Comparison of ENCODE assay signal across 10 cellular contexts in the genomic region with DNA sequence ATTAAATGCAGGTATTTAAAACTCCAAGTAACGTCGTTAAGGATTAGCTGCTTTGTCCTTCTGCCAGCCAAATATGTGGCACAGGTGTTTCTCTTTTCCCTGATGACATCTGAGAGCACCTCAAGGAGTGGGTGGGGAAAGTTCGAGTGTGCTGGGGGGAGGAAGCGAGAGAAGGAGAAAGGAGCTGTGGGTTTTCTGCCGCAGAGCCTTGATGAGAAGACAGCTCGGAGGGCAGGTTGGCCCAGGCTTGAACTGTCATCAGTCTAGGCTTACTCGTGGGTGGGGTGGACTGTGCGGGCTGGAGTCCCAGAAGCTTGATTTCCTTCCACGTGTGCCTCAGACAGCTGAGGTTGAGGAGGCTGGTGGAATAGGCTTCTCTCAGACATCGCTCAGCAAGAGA. TPM values are rescaled to one million over a fixed set of nuclear protein-coding genes. Genes with fewer than 3 reads are reported as not detected.
DNase-seq lines count a peak whose midpoint lies in the region; ATAC-seq, FAIRE-seq and TF ChIP-seq lines count a peak whose summit lies in the region.
"Had no signal": no experiment of that assay in that cellular context is flagged by ENCODE, and none has a peak within 500 bp of the region (broad histone marks: within the 10 kb centered on the region; RNA-seq: fewer than 3 reads in every experiment).

No MANE protein-coding gene starts in this region.

- H3K4me3 Mint-ChIP-seq in CD8-positive, alpha-beta memory T cell, result peak overlapping the region; percentile 62 to 82 (median 72)
- peak overlapping the region; percentile 26 for H3K4me3 Mint-ChIP-seq in activated T-helper 2 cell treated with anti-CD3 and anti-CD28 coated beads, Interferon-gamma antibody, Interleukin-2, Interleukin-4, amounts not matched to agents 10 μg/mL and 5 μg/mL and 100 μg/mL, durations not matched to agents 14 hours and 24 hours and 36 hours (ENCODE audit: low read depth)
- H3K4me3 Mint-ChIP-seq: dendritic cell treated with granulocyte-macrophage colony-stimulating factor and Interleukin-4, amounts not matched to agents 40 ng/mL and 50 ng/mL, for 4 days had no signal

- H3K27me3 Mint-ChIP-seq in CD8-positive, alpha-beta memory T cell, result no peaks in the 10 kb centered on the region
- no peaks in the 10 kb centered on the region for H3K27me3 Mint-ChIP-seq in activated T-helper 2 cell treated with anti-CD3 and anti-CD28 coated beads, Interferon-gamma antibody, Interleukin-2, Interleukin-4, amounts not matched to agents 10 μg/mL and 5 μg/mL and 100 μg/mL, durations not matched to agents 14 hours and 24 hours and 36 hours (ENCODE audit: low read depth)
- H3K27me3 Mint-ChIP-seq: dendritic cell treated with granulocyte-macrophage colony-stimulating factor and Interleukin-4, amounts not matched to agents 40 ng/mL and 50 ng/mL, for 4 days had no signal

- no peak overlapping the region for H3K27ac ChIP-seq in CD8-positive, alpha-beta memory T cell (ENCODE audit: low read depth, low read length)
- peak overlapping the region in 3 of 4 donors; percentile 64 to 84 (median 74) for H3K27ac ChIP-seq in pancreas
- no peak overlapping the region for H3K27ac ChIP-seq in SK-N-SH (ENCODE audit: low read depth in 2 of 2, low read length in 1 of 2)

- no peak overlapping the region for H2AFZ ChIP-seq in SK-N-SH (ENCODE audit: low read depth)

- ATAC-seq in GM21381 (IDR thresholded peaks at IDR 0.05; ENCODE audit: unreplicated experiment), result peak; percentile 57
- ATAC-seq in pancreas, result peak in 1 of 4 donors; percentile 6
- no peak for ATAC-seq in left cardiac atrium

- peaks cover 23% of the 10 kb centered on the region for H3K36me3 ChIP-seq in CD8-positive, alpha-beta memory T cell (ENCODE audit: insufficient read depth, low read length)
- H3K36me3 ChIP-seq in pancreas (no peaks in the 10 kb centered on the region), SK-N-SH (replicated peaks in 1 of 2; ENCODE audit: control insufficient read depth in 1 of 2, insufficient read depth in 2 of 2, low read length in 1 of 2) (no peaks in the 10 kb centered on the region)

- no peaks in the 10 kb centered on the region for H4K20me1 ChIP-seq in SK-N-SH (ENCODE audit: insufficient read depth)

- intact Hi-C loops in activated T-helper 2 cell treated with anti-CD3 and anti-CD28 coated beads, Interferon-gamma antibody, Interleukin-2, Interleukin-4, amounts not matched to agents 10 μg/mL and 5 μg/mL and 100 μg/mL, durations not matched to agents 14 hours and 24 hours and 36 hours (cut with micrococcal nuclease), result loop anchor here (1.0 to 10.0 kb wide), 2 partner anchors 14 to 1597 kb away; a partner anchor contains a TSS
- intact Hi-C loops in pancreas (cut with DNase I) (no loop called here), left cardiac atrium (cut with DNase I) (loop anchor here in 1 of 2 donors (5.0 kb wide), 1 partner anchor 104 kb away; no protein-coding TSS in a partner anchor)

- no peaks in the 10 kb centered on the region for H3K27me3 ChIP-seq in CD8-positive, alpha-beta memory T cell (ENCODE audit: insufficient read depth, low read length, poor library complexity, severe bottlenecking)
- no peaks in the 10 kb centered on the region for H3K27me3 ChIP-seq in pancreas
- no peaks in the 10 kb centered on the region for H3K27me3 ChIP-seq in SK-N-SH (ENCODE audit: insufficient read depth)

- H3K79me2 ChIP-seq in SK-N-SH (ENCODE audit: insufficient read depth), result no peaks in the 10 kb centered on the region

- no peak for TF ChIP-seq EP300 in SK-N-SH (IDR thresholded peaks at IDR 0.05; ENCODE audit: borderline replicate concordance in 1 of 2, low read depth in 1 of 2, low read length in 1 of 2)

- H3K9me3 ChIP-seq in CD8-positive, alpha-beta memory T cell (ENCODE audit: low read length), result no peaks in the 10 kb centered on the region
- no peaks in the 10 kb centered on the region for H3K9me3 ChIP-seq in pancreas
- H3K9me3 ChIP-seq in SK-N-SH, result no peaks in the 10 kb centered on the region

- no peak for FAIRE-seq in pancreas (lab: Jason Lieb, UNC)
- FAIRE-seq: G401.6 had no signal

- no peak overlapping the region for H3K4me2 ChIP-seq in SK-N-SH

- no peak overlapping the region for H3K9ac ChIP-seq in SK-N-SH

- H3K9me2 ChIP-seq in SK-N-SH, result no peaks in the 10 kb centered on the region

- peaks cover 3 to 40% (median 12%) of the 10 kb centered on the region in 3 donors for H3K36me3 Mint-ChIP-seq in CD8-positive, alpha-beta memory T cell
- H3K36me3 Mint-ChIP-seq in activated T-helper 2 cell treated with anti-CD3 and anti-CD28 coated beads, Interferon-gamma antibody, Interleukin-2, Interleukin-4, amounts not matched to agents 10 μg/mL and 5 μg/mL and 100 μg/mL, durations not matched to agents 14 hours and 24 hours and 36 hours (ENCODE audit: low read depth), result peaks cover 35% of the 10 kb centered on the region

- TF ChIP-seq CTCF in pancreas (IDR thresholded peaks at IDR 0.05) (no peak), SK-N-SH (IDR thresholded peaks at IDR 0.05) (no peak)

- CTCF ChIA-PET in CD8-positive, alpha-beta memory T cell (lab: Charles Lee), result interaction anchor here (0.9 to 3.2 kb wide), 6 partner anchors 10 to 28 kb away, joined by 3 to 17 read pairs (median 4); a partner anchor contains a TSS
- CTCF ChIA-PET in SK-N-SH (lab: Yijun Ruan, JAX), result interaction anchor here (0.7 to 1.5 kb wide), 3 partner anchors 15 to 359 kb away, joined by 3 to 4 read pairs (median 3); no protein-coding TSS in a partner anchor

- H3F3A ChIP-seq in SK-N-SH (replicated peaks; ENCODE audit: insufficient read depth), result peaks cover 19% of the 10 kb centered on the region

- no peak for TF ChIP-seq RAD21 in SK-N-SH (IDR thresholded peaks at IDR 0.05; ENCODE audit: low read length)

- H3K27ac Mint-ChIP-seq in CD8-positive, alpha-beta memory T cell, result peak overlapping the region; percentile 79 to 97 (median 94)
- peak overlapping the region; percentile 65 for H3K27ac Mint-ChIP-seq in activated T-helper 2 cell treated with anti-CD3 and anti-CD28 coated beads, Interferon-gamma antibody, Interleukin-2, Interleukin-4, amounts not matched to agents 10 μg/mL and 5 μg/mL and 100 μg/mL, durations not matched to agents 14 hours and 24 hours and 36 hours

- WGBS in pancreas, 2 donors, result 43 to 51% methylated on average over 10 of the region's 10 CpGs
- WGBS in SK-N-SH (ENCODE audit: low lambda C conversion rate), result 95% methylated on average over 10 of the region's 10 CpGs

- H3K4me3 ChIP-seq in CD8-positive, alpha-beta memory T cell (ENCODE audit: low read length), result no peak overlapping the region
- no peak overlapping the region for H3K4me3 ChIP-seq in pancreas
- H3K4me3 ChIP-seq in SK-N-SH (ENCODE audit: low read depth in 2 of 2, low read length in 1 of 2), result no peak overlapping the region

- DNase-seq in CD8-positive, alpha-beta memory T cell, result peak; percentile 59 to 82 (median 71)
- DNase-seq in NCI-H2029 treated with DMSO at 0.1 percent for 48 hours (lab: John Stamatoyannopoulos, UW), result peak; percentile 42
- peak; percentile 61 for DNase-seq in activated T-helper 2 cell treated with anti-CD3 and anti-CD28 coated beads, Interferon-gamma antibody, Interleukin-2, Interleukin-4, amounts not matched to agents 10 μg/mL and 5 μg/mL and 100 μg/mL, durations not matched to agents 14 hours and 24 hours and 36 hours (ENCODE audit: low spot score)
- DNase-seq in pancreas, result no peak
- DNase-seq in left cardiac atrium, result no peak
- DNase-seq in SK-N-SH, result no peak
- DNase-seq in NCI-H1105 (lab: John Stamatoyannopoulos, UW), result no peak

- peaks cover 92 to 98% (median 96%) of the 10 kb centered on the region in 3 donors for H3K4me1 Mint-ChIP-seq in CD8-positive, alpha-beta memory T cell
- peaks cover 75% of the 10 kb centered on the region for H3K4me1 Mint-ChIP-seq in activated T-helper 2 cell treated with anti-CD3 and anti-CD28 coated beads, Interferon-gamma antibody, Interleukin-2, Interleukin-4, amounts not matched to agents 10 μg/mL and 5 μg/mL and 100 μg/mL, durations not matched to agents 14 hours and 24 hours and 36 hours (ENCODE audit: low read depth)

- POLR2A ChIA-PET in CD8-positive, alpha-beta memory T cell (lab: Charles Lee), result interaction anchor here (0.8 to 1.2 kb wide), 3 partner anchors 13 to 17 kb away, joined by 3 to 6 read pairs (median 4); a partner anchor contains a TSS
- POLR2A ChIA-PET in SK-N-SH (lab: Yijun Ruan, JAX), result no interaction called here

- peaks cover 97% of the 10 kb centered on the region for H3K4me1 ChIP-seq in CD8-positive, alpha-beta memory T cell (ENCODE audit: insufficient read depth, low read length)
- H3K4me1 ChIP-seq in pancreas (peaks cover 0 to 8% (median 0%) of the 10 kb centered on the region in 3 donors), SK-N-SH (ENCODE audit: control insufficient read depth in 1 of 2, insufficient read depth in 2 of 2, low read depth in 1 of 2, low read length in 1 of 2) (peaks cover 29 to 35% of the 10 kb centered on the region in 2 experiments)

- H3K9me3 Mint-ChIP-seq in CD8-positive, alpha-beta memory T cell, result no peaks in the 10 kb centered on the region
- H3K9me3 Mint-ChIP-seq in activated T-helper 2 cell treated with anti-CD3 and anti-CD28 coated beads, Interferon-gamma antibody, Interleukin-2, Interleukin-4, amounts not matched to agents 10 μg/mL and 5 μg/mL and 100 μg/mL, durations not matched to agents 14 hours and 24 hours and 36 hours, result no peaks in the 10 kb centered on the region
- H3K9me3 Mint-ChIP-seq: dendritic cell treated with granulocyte-macrophage colony-stimulating factor and Interleukin-4, amounts not matched to agents 40 ng/mL and 50 ng/mL, for 4 days had no signal

TF ChIP-seq in SK-N-SH, 30 proteins besides CTCF, POLR2A, EP300 and RAD21 (continues in another document):
- TF ChIP-seq, protein P1, sequence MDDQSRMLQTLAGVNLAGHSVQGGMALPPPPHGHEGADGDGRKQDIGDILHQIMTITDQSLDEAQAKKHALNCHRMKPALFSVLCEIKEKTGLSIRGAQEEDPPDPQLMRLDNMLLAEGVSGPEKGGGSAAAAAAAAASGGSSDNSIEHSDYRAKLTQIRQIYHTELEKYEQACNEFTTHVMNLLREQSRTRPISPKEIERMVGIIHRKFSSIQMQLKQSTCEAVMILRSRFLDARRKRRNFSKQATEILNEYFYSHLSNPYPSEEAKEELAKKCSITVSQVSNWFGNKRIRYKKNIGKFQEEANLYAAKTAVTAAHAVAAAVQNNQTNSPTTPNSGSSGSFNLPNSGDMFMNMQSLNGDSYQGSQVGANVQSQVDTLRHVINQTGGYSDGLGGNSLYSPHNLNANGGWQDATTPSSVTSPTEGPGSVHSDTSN (IDR thresholded peaks at IDR 0.05), result no peak
- TF ChIP-seq YY1 (IDR thresholded peaks at IDR 0.05; ENCODE audit: low read depth), result no peak
- TF ChIP-seq TAF1 (IDR thresholded peaks at IDR 0.05; ENCODE audit: borderline replicate concordance, low read depth, low read length), result no peak

RNA-seq across cellular contexts. Expression of a gene that starts 15.9 kb away (rescaled TPM):
- total RNA-seq in CD8-positive, alpha-beta memory T cell, result 10 to 100 TPM; 44.5 to 46.9 TPM
- 220 TPM for polyA plus RNA-seq in CD8-positive, alpha-beta memory T cell
- total RNA-seq in activated T-helper 2 cell treated with anti-CD3 and anti-CD28 coated beads, Interferon-gamma antibody, Interleukin-2, Interleukin-4, amounts not matched to agents 10 μg/mL and 5 μg/mL and 100 μg/mL, durations not matched to agents 14 hours and 24 hours and 36 hours, result 20.2 and 20.3 TPM in 2 replicates
- total RNA-seq in pancreas, result 10 to 100 TPM; 11.2 to 47.5 (median 16.5) TPM
- 10 to 100 TPM in 1 of 2 donors, 1 to 10 TPM in 1; 2.7 to 10.9 TPM for polyA plus RNA-seq in pancreas
- 10 to 100 TPM in 1 of 2 donors, 1 to 10 TPM in 1; 9.6 to 10.6 TPM for total RNA-seq in left cardiac atrium
- polyA plus RNA-seq in SK-N-SH (2012; rRNA removed), result 6.1 and 7.1 TPM in 2 replicates
- polyA plus RNA-seq in SK-N-SH (2012; cell fraction: cytosol; rRNA removed), result 4.6 and 5.6 TPM in 2 replicates
- polyA plus RNA-seq in SK-N-SH (2012; cell fraction: nucleus; rRNA removed), result 8.0 and 12.2 TPM in 2 replicates

Comparison
In these comparisons a context has a peak if more than half of its experiments do, and no peak if none do; other contexts are left out.
1. DNase-seq: peak in CD8-positive, alpha-beta memory T cell (5 of 5), NCI-H2029 treated with DMSO at 0.1 percent for 48 hours (single experiment) and activated T-helper 2 cell treated with anti-CD3 and anti-CD28 coated beads, Interferon-gamma antibody, Interleukin-2, Interleukin-4, amounts not matched to agents 10 μg/mL and 5 μg/mL and 100 μg/mL, durations not matched to agents 14 hours and 24 hours and 36 hours (single experiment); none in pancreas (0 of 6), left cardiac atrium (single experiment), SK-N-SH (single experiment) and NCI-H1105 (single experiment).
2. H3K27ac ChIP-seq: peak in pancreas (3 of 4); none in CD8-positive, alpha-beta memory T cell (single experiment) and SK-N-SH (0 of 2).